ENCODE assay signal across 8 cellular contexts in the genomic region with DNA sequence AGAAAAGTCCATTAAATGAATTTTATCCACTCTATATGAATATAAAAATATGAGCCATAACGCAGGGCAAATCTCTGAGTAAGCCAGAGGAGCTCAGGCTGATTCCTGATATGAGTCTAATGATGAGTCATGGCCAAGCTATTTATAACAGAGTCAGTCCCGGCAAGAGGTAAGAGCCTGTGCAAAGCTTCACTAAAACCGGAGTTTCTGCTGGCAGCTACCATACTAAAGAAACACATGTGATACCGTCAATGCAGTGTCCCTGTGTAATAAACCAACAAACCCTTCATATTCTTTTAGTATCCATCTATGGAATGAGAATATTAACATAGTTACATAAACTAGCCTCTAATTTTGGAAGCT.
DNase-seq lines count a peak whose midpoint lies in the region; ATAC-seq and TF ChIP-seq lines count a peak whose summit lies in the region.

No MANE protein-coding gene starts in this region.

- in situ Hi-C loops in Panc1 (cut with HindIII; ENCODE audit: low pct_unique_long_range_greater_than_20kb, low sequenced_read_pairs) = no loop called here

- no TSS peak for BruUV-seq in Panc1 (replicated peaks; lab: Mats Ljungman, UMichigan)

- POLR2A ChIA-PET in Panc1 (lab: Charles Lee) = no interaction called here

- ATAC-seq in GM18519 (IDR thresholded peaks at IDR 0.05; ENCODE audit: low FRiP score, unreplicated experiment) (peak; percentile 97), HG02943 (IDR thresholded peaks at IDR 0.05; ENCODE audit: low read depth, unreplicated experiment) (peak; percentile 88), Panc1 (peak; percentile 99)
- peak; percentile 88 for ATAC-seq in stimulated activated naive CD8-positive, alpha-beta T cell treated with anti-CD3 and anti-CD28 coated beads, Interleukin-15, Interleukin-2, amounts not matched to agents 100 U/mL and 50 U/mL, for 24 hours

- H3K27me3 ChIP-seq in Panc1 (ENCODE audit: control insufficient read depth, insufficient read depth, low read length) = no peaks in the 10 kb centered on the region
- no peaks in the 10 kb centered on the region for H3K27me3 ChIP-seq in suprapubic skin

- H3K36me3 ChIP-seq in Panc1 (ENCODE audit: control insufficient read depth, insufficient read depth, low read length) (no peaks in the 10 kb centered on the region), suprapubic skin (no peaks in the 10 kb centered on the region)

- DNase-seq in Panc1 (ENCODE audit: low read depth, low spot score) = peak; percentile 59
- DNase-seq in fibroblast of pulmonary artery (ENCODE audit: low read depth) = peak; percentile 76
- no peak for DNase-seq in stimulated activated naive CD8-positive, alpha-beta T cell treated with anti-CD3 and anti-CD28 coated beads, Interleukin-15, Interleukin-2, amounts not matched to agents 100 U/mL and 50 U/mL, for 24 hours
- DNase-seq in suprapubic skin (ENCODE audit: low spot score in 2 of 2) = no peak
- no peak for DNase-seq in NCI-H2029 (lab: John Stamatoyannopoulos, UW)

- H3K27ac ChIP-seq in 22Rv1 (0 out of 2 replicates have a peak overlapping the region, but pooled peaks have one; percentile 4), Panc1 (ENCODE audit: low read length) (peak overlapping the region; percentile 71), suprapubic skin (no peak overlapping the region)

- no peak overlapping the region; a peak in 1 of 4 replicates for H3K4me3 ChIP-seq in Panc1 (ENCODE audit: low read depth in 2 of 2, low read length in 2 of 2)
- no peak overlapping the region for H3K4me3 ChIP-seq in fibroblast of pulmonary artery (replicated peaks; ENCODE audit: low read depth, low read length)
- no peak overlapping the region for H3K4me3 ChIP-seq in suprapubic skin

- H3K9me3 ChIP-seq in Panc1 (ENCODE audit: control insufficient read depth, insufficient read depth, low read depth, low read length) (no peaks in the 10 kb centered on the region), suprapubic skin (no peaks in the 10 kb centered on the region)

- CTCF ChIA-PET in Panc1 (lab: Charles Lee) = no interaction called here

- intact Hi-C loops in Panc1 (cut with micrococcal nuclease; ENCODE audit: unreplicated experiment) = no loop called here

- H3K4me1 ChIP-seq in Panc1 (ENCODE audit: control insufficient read depth, insufficient read depth, low read length) = peaks cover 14% of the 10 kb centered on the region
- H3K4me1 ChIP-seq in suprapubic skin = no peaks in the 10 kb centered on the region

- 8% methylated on average over 4 of the region's 4 CpGs for WGBS in suprapubic skin

- TF ChIP-seq CTCF in 22Rv1 (IDR thresholded peaks at IDR 0.05) (no peak), Panc1 (IDR thresholded peaks at IDR 0.05) (no peak), fibroblast of pulmonary artery (IDR thresholded peaks at IDR 0.05; ENCODE audit: low read length, missing control alignments) (no peak), suprapubic skin (IDR thresholded peaks at IDR 0.05) (no peak)

- TF ChIP-seq POLR2A in suprapubic skin (IDR thresholded peaks at IDR 0.05) = no peak

- no peak for TF ChIP-seq EP300 in suprapubic skin (IDR thresholded peaks at IDR 0.05)

Comparison
In these comparisons a context has a peak if more than half of its experiments do, and no peak if none do; other contexts are left out.
1. DNase-seq: peak in Panc1 (single experiment) and fibroblast of pulmonary artery (single experiment); none in stimulated activated naive CD8-positive, alpha-beta T cell treated with anti-CD3 and anti-CD28 coated beads, Interleukin-15, Interleukin-2, amounts not matched to agents 100 U/mL and 50 U/mL, for 24 hours (single experiment), suprapubic skin (0 of 2) and NCI-H2029 (single experiment).
2. Peak in every context shown above with its lines, with median percentiles within 50 percentile points of each other: ATAC-seq.